20 cellular contexts compared by ENCODE assay signal in the genomic region with DNA sequence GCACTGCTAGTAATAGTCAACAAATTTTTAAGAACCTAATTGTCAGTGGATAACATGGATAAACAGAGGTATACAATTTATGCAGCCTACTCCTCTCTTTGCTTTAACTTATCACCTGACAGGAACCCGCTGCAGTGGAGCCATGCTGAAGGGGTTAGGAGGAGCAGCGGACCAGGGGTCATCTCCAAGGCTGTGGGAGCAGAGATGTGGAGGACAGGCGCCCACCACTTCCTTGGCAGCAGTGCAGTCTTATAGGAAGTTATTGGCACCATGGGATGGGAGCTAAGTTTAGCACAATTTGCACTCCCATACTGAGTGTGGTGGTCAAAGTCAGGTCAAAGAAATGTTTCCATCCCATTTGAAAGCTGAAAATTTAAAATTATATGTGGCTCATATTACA. TPM values are rescaled to one million over a fixed set of nuclear protein-coding genes. Genes with fewer than 3 reads are reported as not detected.
DNase-seq lines count a peak whose midpoint lies in the region; ATAC-seq and TF ChIP-seq lines count a peak whose summit lies in the region.
"Had no signal": no experiment of that assay in that cellular context is flagged by ENCODE, and none has a peak within 500 bp of the region (broad histone marks: within the 10 kb centered on the region; RNA-seq: fewer than 3 reads in every experiment).

No MANE protein-coding gene starts in this region.

- H3K27ac ChIP-seq in HUES6 (ENCODE audit: low read depth, low read length): 0 out of 2 replicates have a peak overlapping the region, but pooled peaks have one; percentile 20
- H3K27ac ChIP-seq in endodermal cell (ENCODE audit: low read depth, low read length): peak overlapping the region; percentile 36
- H3K27ac ChIP-seq: colonic mucosa, KMS-11, uterus had no signal

- peak overlapping the region; percentile 24 for H3K27ac Mint-ChIP-seq in endodermal cell
- peak overlapping the region; percentile 53 for H3K27ac Mint-ChIP-seq in osteocyte (ENCODE audit: unreplicated experiment)
- H3K27ac Mint-ChIP-seq: T-helper 2 cell treated with Interferon-gamma antibody and Interleukin-4, amounts not matched to agents 5 μg/mL and 100 μg/mL, for 36 hours had no signal

- DNase-seq in NCI-H82 (lab: John Stamatoyannopoulos, UW) (peak; percentile 23), NCI-H82 treated with DMSO at 0.1 percent for 48 hours (lab: John Stamatoyannopoulos, UW; ENCODE audit: unreplicated experiment) (no peak), endodermal cell (no peak), osteocyte (ENCODE audit: extremely low spot score, unreplicated experiment) (no peak), activated T-cell treated with anti-CD3 and anti-CD28 coated beads for 4 hours (no peak), NCI-H1048 (lab: John Stamatoyannopoulos, UW) (no peak)
- DNase-seq: colonic mucosa, DMS153, NCI-H1092, NCI-H2107, PC-3, spleen, substantia nigra, uterus had no signal

- H3K27me3 Mint-ChIP-seq in endodermal cell (ENCODE audit: insufficient read depth): no peaks in the 10 kb centered on the region
- no peaks in the 10 kb centered on the region for H3K27me3 Mint-ChIP-seq in osteocyte (ENCODE audit: unreplicated experiment)

- H3K4me3 ChIP-seq in HUES6 (ENCODE audit: low read depth, low read length): no peak overlapping the region
- H3K4me3 ChIP-seq in endodermal cell (ENCODE audit: low read length): no peak overlapping the region
- H3K4me3 ChIP-seq: colonic mucosa, spleen, uterus had no signal

- H3K4me3 Mint-ChIP-seq in endodermal cell (no peak overlapping the region), osteocyte (ENCODE audit: unreplicated experiment) (no peak overlapping the region)
- H3K4me3 Mint-ChIP-seq: CD14-positive monocyte; T-helper 2 cell treated with Interferon-gamma antibody and Interleukin-4, amounts not matched to agents 5 μg/mL and 100 μg/mL, for 36 hours had no signal

- WGBS in endodermal cell (ENCODE audit: insufficient coverage in 1 of 2, insufficient read length in 1 of 2), 2 experiments: 83 to 91% methylated on average over 1 to 3 of the region's 3 CpGs

- H3K9me3 ChIP-seq in HUES6 (ENCODE audit: control insufficient read depth, insufficient read depth, low read depth, low read length): no peaks in the 10 kb centered on the region
- H3K9me3 ChIP-seq in endodermal cell (ENCODE audit: control insufficient read depth, low read length): peaks cover 11% of the 10 kb centered on the region
- H3K9me3 ChIP-seq: colonic mucosa, uterus had no signal

- H3K9ac ChIP-seq in HUES6 (ENCODE audit: low read length) (peak overlapping the region; percentile 8), endodermal cell (ENCODE audit: extremely low read depth, low read length, poor library complexity, severe bottlenecking) (no peak overlapping the region)
- H3K9ac ChIP-seq: KMS-11 had no signal

- H3K9me3 Mint-ChIP-seq in endodermal cell (no peaks in the 10 kb centered on the region), osteocyte (ENCODE audit: unreplicated experiment) (peaks cover 11% of the 10 kb centered on the region)

- ATAC-seq in GM18520 (IDR thresholded peaks at IDR 0.05; ENCODE audit: unreplicated experiment): no peak
- ATAC-seq: activated naive CD4-positive, alpha-beta T cell treated with anti-CD3 and anti-CD28 coated beads, Interleukin-2, amount 50 U/mL, for 72 hours; PC-3 had no signal

- peaks cover 9% of the 10 kb centered on the region for H3K4me1 ChIP-seq in HUES6 (ENCODE audit: control insufficient read depth, insufficient read depth, low read length)
- peaks cover 13% of the 10 kb centered on the region for H3K4me1 ChIP-seq in endodermal cell (ENCODE audit: control insufficient read depth, insufficient read depth, low read length)
- H3K4me1 ChIP-seq: colonic mucosa, uterus had no signal

- TF ChIP-seq CTCF in endodermal cell (conservative IDR thresholded peaks at IDR 0.05) (no peak), osteocyte (IDR thresholded peaks at IDR 0.05) (no peak)

- H3K36me3 Mint-ChIP-seq in endodermal cell (ENCODE audit: low read depth) (peaks cover 10% of the 10 kb centered on the region), osteocyte (ENCODE audit: unreplicated experiment) (peaks cover 11% of the 10 kb centered on the region)

- H3K4me1 Mint-ChIP-seq in endodermal cell (peaks cover 12% of the 10 kb centered on the region), osteocyte (ENCODE audit: unreplicated experiment) (peaks cover 8% of the 10 kb centered on the region)

- H3K27me3 ChIP-seq in HUES6 (ENCODE audit: control insufficient read depth, insufficient read depth, low read length) (no peaks in the 10 kb centered on the region), endodermal cell (ENCODE audit: control insufficient read depth, insufficient read depth, low read length, poor library complexity, severe bottlenecking) (no peaks in the 10 kb centered on the region)
- H3K27me3 ChIP-seq: colonic mucosa, spleen, uterus had no signal

- H3K36me3 ChIP-seq in HUES6 (ENCODE audit: control insufficient read depth, insufficient read depth, low read length): no peaks in the 10 kb centered on the region; the same call in 1 of the 2 replicates
- H3K36me3 ChIP-seq in endodermal cell (ENCODE audit: control insufficient read depth, insufficient read depth, low read length): no peaks in the 10 kb centered on the region
- H3K36me3 ChIP-seq: colonic mucosa, uterus had no signal

RNA-seq across cellular contexts. Expression of gene HDLBP, which starts 35.6 kb away (rescaled TPM):
- total RNA-seq in endodermal cell: 100 to 1,000 TPM; 344 to 374 TPM
- 216 TPM for polyA plus RNA-seq in endodermal cell (2013, experiment 1 of 2)
- 217 TPM for polyA plus RNA-seq in endodermal cell (2013, experiment 2 of 2)
- 839 and 856 TPM in 2 replicates for total RNA-seq in osteocyte

RNA-seq across cellular contexts. Expression of gene SEPTIN2, which starts 35.9 kb away (rescaled TPM):
- total RNA-seq in endodermal cell: 100 to 1,000 TPM; 365 to 380 TPM
- 409 TPM for polyA plus RNA-seq in endodermal cell (2013, experiment 1 of 2)
- 399 TPM for polyA plus RNA-seq in endodermal cell (2013, experiment 2 of 2)
- 547 and 557 TPM in 2 replicates for total RNA-seq in osteocyte
